8 cellular contexts compared by ENCODE assay signal in the genomic region with DNA sequence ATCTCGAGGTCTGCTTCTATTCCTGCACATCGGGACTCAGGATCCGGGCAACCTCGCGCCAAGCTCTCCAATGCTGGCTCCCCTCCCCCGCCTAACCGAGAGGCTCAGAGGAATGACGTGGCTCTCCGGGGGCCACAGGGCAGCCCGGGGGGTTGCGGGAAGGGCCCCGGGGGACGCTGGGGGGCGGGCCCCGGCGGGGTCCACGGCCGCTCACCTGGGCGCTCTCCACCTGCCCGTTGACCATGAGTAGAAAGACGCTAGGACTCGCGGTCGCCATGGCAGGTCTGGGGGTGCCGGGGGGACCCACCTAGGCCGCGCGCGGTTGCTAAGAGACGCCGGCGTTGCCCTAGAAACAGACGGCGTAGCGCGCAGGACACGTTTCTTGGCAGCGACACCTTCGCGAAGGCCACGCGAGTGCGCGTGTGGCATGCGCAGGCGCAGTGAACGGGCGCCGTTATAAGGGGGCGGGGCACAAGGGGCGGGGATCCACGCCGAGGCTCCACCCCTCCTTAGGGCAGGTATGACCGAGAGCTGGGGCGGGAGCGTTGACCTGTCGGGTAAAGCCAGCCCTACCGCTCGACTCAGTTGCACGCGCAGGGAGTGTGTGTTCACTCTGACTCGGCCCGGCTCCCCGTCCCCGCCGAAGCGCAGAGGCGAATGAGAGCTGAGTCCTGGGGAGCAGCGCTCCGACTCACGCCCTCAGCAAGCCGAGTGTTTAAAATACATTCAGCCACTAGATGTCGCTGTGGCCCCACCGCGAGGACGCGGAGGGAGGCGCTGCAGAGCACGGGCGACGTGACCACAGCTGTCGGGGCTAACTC. TPM values are rescaled to one million over a fixed set of nuclear protein-coding genes. Genes with fewer than 3 reads are reported as not detected.
A peak's percentile ranks its signal among the peaks of the same experiment; 100 is the strongest.
DNase-seq lines count a peak whose midpoint lies in the region; ATAC-seq and TF ChIP-seq lines count a peak whose summit lies in the region.

TSS of gene B9D1 (minus strand) at position 431 of the 821 bp plus-strand sequence. CDS start at position 277, 154 bp downstream.

- peak within 1 kb of the TSS; percentile 93 for H3K4me3 Mint-ChIP-seq in activated B cell treated with CpG ODN at 0.5 μM for 24 hours

- H3K36me3 Mint-ChIP-seq in activated B cell treated with CpG ODN at 0.5 μM for 24 hours (ENCODE audit: low read depth) = no peaks in the 10 kb centered on the region

- DNase-seq in ACHN = peak; percentile 95
- DNase-seq in NCI-H2196 (lab: John Stamatoyannopoulos, UW; ENCODE audit: unreplicated experiment) = peak; percentile 80
- peak; percentile 85 for DNase-seq in activated B cell treated with CpG ODN at 0.5 μM for 24 hours
- DNase-seq in central memory CD4-positive, alpha-beta T cell = peak; percentile 91
- DNase-seq in iris pigment epithelial cell (ENCODE audit: low read depth) = peak; percentile 86
- peak; percentile 86 for DNase-seq in stimulated activated CD4-positive, alpha-beta T cell treated with anti-CD3 and anti-CD28 coated beads, Interleukin-12 subunit alpha, Interleukin-12 subunit beta, amount 100 ng/mL, for 24 hours (ENCODE audit: low read depth in 2 of 2)

- ATAC-seq in GM18858 (IDR thresholded peaks at IDR 0.05; ENCODE audit: unreplicated experiment) = peak; percentile 60
- peak; percentile 62 for ATAC-seq in HG03097 (IDR thresholded peaks at IDR 0.05; ENCODE audit: low FRiP score, unreplicated experiment)
- ATAC-seq in activated B cell treated with CpG ODN at 0.5 μM for 24 hours (ENCODE audit: low read depth) = peak; percentile 92

- H3K9me3 Mint-ChIP-seq in activated B cell treated with CpG ODN at 0.5 μM for 24 hours = no peaks in the 10 kb centered on the region

- H3K27me3 Mint-ChIP-seq in activated B cell treated with CpG ODN at 0.5 μM for 24 hours = peaks cover 4% of the 10 kb centered on the region

- TF ChIP-seq CTCF in activated B cell treated with CpG ODN at 0.5 μM for 24 hours (IDR thresholded peaks at IDR 0.05) = peak; percentile 98

- CTCF ChIA-PET in activated B cell treated with CpG ODN at 0.5 μM for 24 hours (lab: Charles Lee) = interaction anchor here (0.6 to 4.5 kb wide), 28 partner anchors 8 to 419 kb away, joined by 3 to 76 read pairs (median 4); partner anchors contain the start of genes ALDH3A2 and MAPK7

- peak within 1 kb of the TSS; percentile 87 for H3K27ac Mint-ChIP-seq in activated B cell treated with CpG ODN at 0.5 μM for 24 hours

- peaks cover 7% of the 10 kb centered on the region for H3K4me1 Mint-ChIP-seq in activated B cell treated with CpG ODN at 0.5 μM for 24 hours

- POLR2A ChIA-PET in activated B cell treated with CpG ODN at 0.5 μM for 24 hours (lab: Charles Lee) = interaction anchor here (1.0 to 2.7 kb wide), 6 partner anchors 15 to 400 kb away, joined by 3 to 38 read pairs (median 4); partner anchors contain the start of gene MAPK7

- in situ Hi-C loops in ACHN (cut with HindIII; ENCODE audit: low pct_ligation_motif_present, low pct_unique_long_range_greater_than_20kb, low sequenced_read_pairs) = loop anchor here (25.0 kb wide), 1 partner anchor 100 kb away; no protein-coding TSS in a partner anchor

- intact Hi-C loops in activated B cell treated with CpG ODN at 0.5 μM for 24 hours (cut with micrococcal nuclease) = loop anchor here (1.0 kb wide), 5 partner anchors 16 to 404 kb away; partner anchors contain the start of gene MAPK7

RNA-seq across cellular contexts. Expression of gene B9D1, which starts in this region (rescaled TPM):
- 3.3 and 6.7 TPM in 2 replicates for total RNA-seq in activated B cell treated with CpG ODN at 0.5 μM for 24 hours

Comparison
In these comparisons a context has a peak if more than half of its experiments do, and no peak if none do; other contexts are left out.
1. Peak in every context shown above with its lines: DNase-seq and ATAC-seq.